In the genomic region with DNA sequence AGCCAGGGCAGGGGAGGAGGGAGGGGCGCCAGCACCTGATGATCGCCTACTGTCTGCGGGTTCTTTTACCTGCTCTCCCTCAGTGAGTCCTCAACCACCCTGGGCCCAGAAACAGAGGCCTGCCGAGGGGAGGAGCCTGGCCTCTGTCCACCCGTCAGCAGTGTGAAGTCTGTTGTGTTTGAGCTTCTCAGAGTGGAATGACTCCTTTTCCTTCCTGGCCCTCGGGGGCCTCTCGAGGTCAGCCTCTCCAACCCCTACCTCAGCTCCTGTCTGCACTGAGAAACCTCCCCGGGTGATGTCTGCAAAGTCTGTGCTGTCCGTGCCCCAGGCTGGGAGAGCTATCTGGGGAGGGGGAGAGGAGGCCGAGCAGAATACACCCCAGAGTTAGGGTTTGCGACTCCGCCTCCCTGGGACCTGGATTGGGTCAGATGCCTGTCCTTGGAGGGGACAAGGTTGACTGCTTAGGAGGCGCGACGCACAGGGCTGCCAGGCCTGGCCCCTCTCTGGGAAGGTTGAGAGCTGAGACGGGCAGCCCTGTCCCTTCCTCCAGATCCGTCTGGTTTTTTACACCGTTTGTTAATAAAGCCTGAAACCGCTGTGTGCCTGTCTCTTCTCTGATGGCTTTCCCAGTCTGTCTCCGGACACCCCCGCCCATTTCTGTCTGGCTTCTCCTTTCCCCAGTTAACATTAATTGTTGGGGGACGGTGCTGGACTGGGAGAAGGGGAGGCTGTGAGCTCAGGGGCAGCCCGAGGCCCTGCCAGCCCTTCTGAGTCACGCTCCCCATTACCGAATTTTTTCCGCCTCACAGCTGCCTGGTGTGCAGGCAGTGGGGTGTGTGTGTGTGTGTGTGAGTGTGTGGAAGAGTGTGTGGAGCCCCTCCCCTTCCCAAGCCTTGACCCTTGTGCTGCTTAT, we compare ENCODE assay signal across 9 cellular contexts. TPM values are rescaled to one million over a fixed set of nuclear protein-coding genes. Genes with fewer than 3 reads are reported as not detected.
DNase-seq lines count a peak whose midpoint lies in the region; ATAC-seq, FAIRE-seq and TF ChIP-seq lines count a peak whose summit lies in the region.
"Had no signal": no experiment of that assay in that cellular context is flagged by ENCODE, and none has a peak within 500 bp of the region (broad histone marks: within the 10 kb centered on the region; RNA-seq: fewer than 3 reads in every experiment).

No MANE protein-coding gene starts in this region.

- H3K79me2 ChIP-seq in endothelial cell of umbilical vein (ENCODE audit: control insufficient read depth, insufficient read depth, low read length) = peaks cover 2% of the 10 kb centered on the region

- POLR2A ChIA-PET in endothelial cell of umbilical vein (lab: Charles Lee) = interaction anchor here (0.5 to 2.2 kb wide), 4 partner anchors 11 to 112 kb away, joined by 3 to 13 read pairs (median 5); a partner anchor contains a TSS
- POLR2A ChIA-PET in naive thymus-derived CD4-positive, alpha-beta T cell (lab: Charles Lee) = interaction anchor here (1.0 kb wide), 1 partner anchor 10 kb away, joined by 3 read pairs; no protein-coding TSS in a partner anchor

- H3K36me3 ChIP-seq in endothelial cell of umbilical vein (ENCODE audit: control insufficient read depth in 2 of 2, extremely low read depth in 1 of 2, insufficient read depth in 2 of 2, low read length in 2 of 2) (peaks cover 0 to 3% of the 10 kb centered on the region in 2 experiments), thoracic aorta (peaks cover 10% of the 10 kb centered on the region)
- H3K36me3 ChIP-seq in naive thymus-derived CD4-positive, alpha-beta T cell (ENCODE audit: control insufficient read depth in 2 of 3, insufficient read depth in 3 of 3, low read length in 3 of 3) = peaks cover 0 to 15% (median 0%) of the 10 kb centered on the region in 3 experiments

- H3K27me3 ChIP-seq in endothelial cell of umbilical vein (ENCODE audit: control insufficient read depth in 2 of 2, insufficient read depth in 2 of 2, low read length in 2 of 2) (no peaks in the 10 kb centered on the region), thoracic aorta (replicated peaks; ENCODE audit: insufficient read depth) (no peaks in the 10 kb centered on the region)
- no peaks in the 10 kb centered on the region for H3K27me3 ChIP-seq in naive thymus-derived CD4-positive, alpha-beta T cell (ENCODE audit: control insufficient read depth in 2 of 2, insufficient read depth in 2 of 2, low read length in 2 of 2)

- TF ChIP-seq CTCF in endothelial cell of umbilical vein (IDR thresholded peaks at IDR 0.05; ENCODE audit: extremely low read depth in 1 of 2, insufficient read depth in 1 of 2, low read depth in 1 of 2, low read length in 2 of 2) (no peak), thoracic aorta (IDR thresholded peaks at IDR 0.05) (no peak)

- peaks cover 0 to 1% (median 0%) of the 10 kb centered on the region in 5 donors for H3K36me3 Mint-ChIP-seq in naive thymus-derived CD4-positive, alpha-beta T cell

- intact Hi-C loops in Right ventricle myocardium inferior (cut with DNase I) (no loop called here), cardiac septum (cut with DNase I) (no loop called here), endothelial cell of umbilical vein (cut with micrococcal nuclease) (loop anchor here (1.0 to 2.0 kb wide), 3 partner anchors 11 to 20 kb away; a partner anchor contains a TSS)
- intact Hi-C loops in naive thymus-derived CD4-positive, alpha-beta T cell (cut with micrococcal nuclease) = no loop called here

- FAIRE-seq in endothelial cell of umbilical vein (lab: Jason Lieb, UNC) = peak; percentile 95
- FAIRE-seq: colon had no signal

- peak overlapping the region in 3 of 10 donors; percentile 29 to 51 (median 29) for H3K4me3 Mint-ChIP-seq in naive thymus-derived CD4-positive, alpha-beta T cell

- peak overlapping the region in 6 of 9 donors; percentile 18 to 83 (median 64) for H3K27ac Mint-ChIP-seq in naive thymus-derived CD4-positive, alpha-beta T cell

- H3K4me1 ChIP-seq in endothelial cell of umbilical vein (ENCODE audit: control insufficient read depth, extremely low read depth, insufficient read depth, low read length) (peaks cover 34% of the 10 kb centered on the region), thoracic aorta (ENCODE audit: control insufficient read depth in 1 of 2, low read depth in 2 of 2) (peaks cover 31 to 42% of the 10 kb centered on the region in 2 donors)
- H3K4me1 ChIP-seq in naive thymus-derived CD4-positive, alpha-beta T cell (ENCODE audit: control insufficient read depth in 2 of 2, insufficient read depth in 2 of 2, low read length in 2 of 2) = peaks cover 12 to 13% of the 10 kb centered on the region in 2 donors

- H3K27ac ChIP-seq in endothelial cell of umbilical vein (ENCODE audit: insufficient read depth, low read depth, low read length) (peak overlapping the region; percentile 92), thoracic aorta (peak overlapping the region; percentile 24 to 90)
- H3K27ac ChIP-seq in naive thymus-derived CD4-positive, alpha-beta T cell (ENCODE audit: low read depth, low read length) = no peak overlapping the region

- H3K9me3 ChIP-seq in endothelial cell of umbilical vein (replicated peaks; ENCODE audit: control insufficient read depth, insufficient read depth, low read length) (no peaks in the 10 kb centered on the region), thoracic aorta (no peaks in the 10 kb centered on the region)
- H3K9me3 ChIP-seq in naive thymus-derived CD4-positive, alpha-beta T cell (ENCODE audit: control insufficient read depth in 2 of 3, low read length in 3 of 3) = no peaks in the 10 kb centered on the region

- ATAC-seq in Right ventricle myocardium inferior = peak; percentile 51
- peak; percentile 25 for ATAC-seq in naive thymus-derived CD4-positive, alpha-beta T cell
- ATAC-seq in thoracic aorta (ENCODE audit: insufficient number of reproducible peaks, low FRiP score, low read depth) = peak; percentile 83
- no peak for ATAC-seq in GM18907 (IDR thresholded peaks at IDR 0.05; ENCODE audit: unreplicated experiment)

- peak; percentile 18 for TF ChIP-seq POLR2A in endothelial cell of umbilical vein (IDR thresholded peaks at IDR 0.05; ENCODE audit: low read depth, low read length)

- no peak overlapping the region for H2AFZ ChIP-seq in endothelial cell of umbilical vein (ENCODE audit: low read depth, low read length)

- dilution Hi-C loops in endothelial cell of umbilical vein (cut with MboI; ENCODE audit: extremely low pct_ligation_motif_present, low sequenced_read_pairs) = no loop called here

- peak overlapping the region; percentile 55 for H3K4me2 ChIP-seq in endothelial cell of umbilical vein (ENCODE audit: insufficient read depth, low read length)

- no peaks in the 10 kb centered on the region for H3K9me3 Mint-ChIP-seq in naive thymus-derived CD4-positive, alpha-beta T cell

- peaks cover 0 to 2% (median 0%) of the 10 kb centered on the region in 5 donors for H3K27me3 Mint-ChIP-seq in naive thymus-derived CD4-positive, alpha-beta T cell

- CTCF ChIA-PET in endothelial cell of umbilical vein (lab: Charles Lee) = interaction anchor here (0.7 to 6.1 kb wide), 15 partner anchors 10 to 346 kb away, joined by 3 to 91 read pairs (median 4); a partner anchor contains a TSS
- CTCF ChIA-PET in naive thymus-derived CD4-positive, alpha-beta T cell (lab: Charles Lee) = interaction anchor here (1.4 kb wide), 1 partner anchor 17 kb away, joined by 3 read pairs; no protein-coding TSS in a partner anchor

- H3K4me1 Mint-ChIP-seq in naive thymus-derived CD4-positive, alpha-beta T cell = peaks cover 5 to 16% (median 9%) of the 10 kb centered on the region in 7 donors

- peak overlapping the region; percentile 76 for H3K9ac ChIP-seq in endothelial cell of umbilical vein (replicated peaks; ENCODE audit: extremely low read depth, insufficient read depth, low read length)

- peak overlapping the region in 2 of 3 experiments; percentile 7 to 20 for H3K4me3 ChIP-seq in endothelial cell of umbilical vein (replicated peaks in 1 of 3; ENCODE audit: insufficient read depth in 1 of 3, low read depth in 1 of 3, low read length in 3 of 3)
- no peak overlapping the region for H3K4me3 ChIP-seq in naive thymus-derived CD4-positive, alpha-beta T cell (ENCODE audit: low read length)
- peak overlapping the region; percentile 42 for H3K4me3 ChIP-seq in thoracic aorta

- no peaks in the 10 kb centered on the region for H4K20me1 ChIP-seq in endothelial cell of umbilical vein (replicated peaks; ENCODE audit: control insufficient read depth, extremely low read depth, insufficient read depth, low read length)

- TSS peak; percentile 25 for BruUV-seq in endothelial cell of umbilical vein (replicated peaks; lab: Mats Ljungman, UMichigan)

- peak; percentile 81 for DNase-seq in Right ventricle myocardium inferior (ENCODE audit: missing footprints)
- no peak for DNase-seq in cardiac septum (ENCODE audit: low spot score)
- DNase-seq in activated CD4-positive, alpha-beta T cell treated with anti-CD3 and anti-CD28 coated beads, Interleukin-2, amount 50 U/mL, for 4 hours = peak; percentile 53 to 61
- peak; percentile 83 for DNase-seq in endothelial cell of umbilical vein (ENCODE audit: low read depth, low spot score)
- DNase-seq in naive thymus-derived CD4-positive, alpha-beta T cell = peak in 1 of 9 donors; percentile 41
- no peak for DNase-seq in thoracic aorta (ENCODE audit: low spot score)
- no peak for DNase-seq in SKM-1 treated with dmso at 0.1 percent for 144 hours (lab: John Stamatoyannopoulos, UW; ENCODE audit: unreplicated experiment)

- no peaks in the 10 kb centered on the region for H3K9me1 ChIP-seq in endothelial cell of umbilical vein (replicated peaks; ENCODE audit: control insufficient read depth, extremely low read depth, insufficient read depth, low read length)

RNA-seq across cellular contexts. Expression of a gene that starts 1.0 kb away (rescaled TPM):
- total RNA-seq in Right ventricle myocardium inferior (3.4 TPM), cardiac septum (7.7 TPM), endothelial cell of umbilical vein (1.0 and 1.3 TPM in 2 replicates), thoracic aorta (10 to 100 TPM in 1 of 2 donors, 1 to 10 TPM in 1; 4.3 to 58.3 TPM)
- 0.47 and 0.49 TPM in 2 replicates for polyA plus RNA-seq in endothelial cell of umbilical vein
- 0.17 and 0.28 TPM in 2 replicates for polyA plus RNA-seq in endothelial cell of umbilical vein (2011; cell fraction: cytosol; rRNA removed)
- 1.6 and 1.9 TPM in 2 replicates for polyA plus RNA-seq in endothelial cell of umbilical vein (2011; cell fraction: nucleus; rRNA removed)
- polyA plus RNA-seq in endothelial cell of umbilical vein (2012) = 1.7 and 2.4 TPM in 2 replicates
- polyA minus RNA-seq in endothelial cell of umbilical vein = 0.19 and 0.53 TPM in 2 replicates
- not detected for polyA minus RNA-seq in endothelial cell of umbilical vein (2011; cell fraction: cytosol; rRNA and poly(A)+ RNA removed)
- polyA minus RNA-seq in endothelial cell of umbilical vein (2011; cell fraction: nucleus; rRNA and poly(A)+ RNA removed) = 1.2 and 1.5 TPM in 2 replicates
- total RNA-seq in naive thymus-derived CD4-positive, alpha-beta T cell = under 1 TPM; 0.21 to 0.48 (median 0.35) TPM
- polyA plus RNA-seq in naive thymus-derived CD4-positive, alpha-beta T cell = not detected

RNA-seq across cellular contexts. Expression of a gene that starts 2.2 kb away (rescaled TPM):
- 5.6 TPM for total RNA-seq in Right ventricle myocardium inferior
- 6.0 TPM for total RNA-seq in cardiac septum
- total RNA-seq in endothelial cell of umbilical vein = 34.4 and 44.7 TPM in 2 replicates
- polyA plus RNA-seq in endothelial cell of umbilical vein = 39.1 and 42.6 TPM in 2 replicates
- 33.9 and 35.8 TPM in 2 replicates for polyA plus RNA-seq in endothelial cell of umbilical vein (2011; cell fraction: cytosol; rRNA removed)
- polyA plus RNA-seq in endothelial cell of umbilical vein (2011; cell fraction: nucleus; rRNA removed) = 32.4 and 39.3 TPM in 2 replicates
- 32.3 and 39.6 TPM in 2 replicates for polyA plus RNA-seq in endothelial cell of umbilical vein (2012)
- polyA minus RNA-seq in endothelial cell of umbilical vein = 7.4 and 7.9 TPM in 2 replicates
- polyA minus RNA-seq in endothelial cell of umbilical vein (2011; cell fraction: cytosol; rRNA and poly(A)+ RNA removed) = 3.8 TPM
- polyA minus RNA-seq in endothelial cell of umbilical vein (2011; cell fraction: nucleus; rRNA and poly(A)+ RNA removed) = 4.7 and 5.8 TPM in 2 replicates
- 10 to 100 TPM in 1 of 5 experiments, 1 to 10 TPM in 4; 2.7 to 12.8 (median 7.5) TPM for total RNA-seq in naive thymus-derived CD4-positive, alpha-beta T cell
- polyA plus RNA-seq in naive thymus-derived CD4-positive, alpha-beta T cell = 1 to 10 TPM; 1.7 to 3.3 TPM
- total RNA-seq in thoracic aorta = 1 to 10 TPM; 3.4 to 3.8 TPM

RNA-seq across cellular contexts. Expression of a gene that starts 10.8 kb away (rescaled TPM):
- 5.7 TPM for total RNA-seq in Right ventricle myocardium inferior
- 3.4 TPM for total RNA-seq in cardiac septum
- 9.0 and 10.4 TPM in 2 replicates for total RNA-seq in endothelial cell of umbilical vein
- 2.0 and 2.5 TPM in 2 replicates for polyA plus RNA-seq in endothelial cell of umbilical vein
- 1.3 and 2.1 TPM in 2 replicates for polyA plus RNA-seq in endothelial cell of umbilical vein (2011; cell fraction: cytosol; rRNA removed)
- 1.9 and 2.0 TPM in 2 replicates for polyA plus RNA-seq in endothelial cell of umbilical vein (2011; cell fraction: nucleus; rRNA removed)
- 2.6 and 5.6 TPM in 2 replicates for polyA plus RNA-seq in endothelial cell of umbilical vein (2012)
- polyA minus RNA-seq in endothelial cell of umbilical vein = 0.76 and 1.2 TPM in 2 replicates
- polyA minus RNA-seq in endothelial cell of umbilical vein (2011; cell fraction: cytosol; rRNA and poly(A)+ RNA removed) = 6.6 TPM
- 1.5 and 4.2 TPM in 2 replicates for polyA minus RNA-seq in endothelial cell of umbilical vein (2011; cell fraction: nucleus; rRNA and poly(A)+ RNA removed)
- total RNA-seq in naive thymus-derived CD4-positive, alpha-beta T cell = 10 to 100 TPM in 2 of 5 experiments, 1 to 10 TPM in 3; 6.6 to 27.2 (median 9.0) TPM
- polyA plus RNA-seq in naive thymus-derived CD4-positive, alpha-beta T cell = 1 to 10 TPM in 1 of 2 donors, under 1 TPM in 1; 0.07 to 1.6 TPM
- 1 to 10 TPM; 3.5 to 7.2 TPM for total RNA-seq in thoracic aorta

RNA-seq across cellular contexts. Expression of a gene that starts 22.7 kb away (rescaled TPM):
- total RNA-seq in Right ventricle myocardium inferior = not detected
- not detected for total RNA-seq in cardiac septum
- total RNA-seq in endothelial cell of umbilical vein = not detected in 2 replicates
- not detected in 2 replicates for polyA plus RNA-seq in endothelial cell of umbilical vein
- not detected in 2 replicates for polyA plus RNA-seq in endothelial cell of umbilical vein (2011; cell fraction: cytosol; rRNA removed)
- polyA plus RNA-seq in endothelial cell of umbilical vein (2011; cell fraction: nucleus; rRNA removed) = not detected in 2 replicates
- not detected in 2 replicates for polyA plus RNA-seq in endothelial cell of umbilical vein (2012)
- polyA minus RNA-seq in endothelial cell of umbilical vein = not detected in 2 replicates
- not detected for polyA minus RNA-seq in endothelial cell of umbilical vein (2011; cell fraction: cytosol; rRNA and poly(A)+ RNA removed)
- polyA minus RNA-seq in endothelial cell of umbilical vein (2011; cell fraction: nucleus; rRNA and poly(A)+ RNA removed) = not detected in 2 replicates
- not detected for total RNA-seq in naive thymus-derived CD4-positive, alpha-beta T cell
- not detected for polyA plus RNA-seq in naive thymus-derived CD4-positive, alpha-beta T cell
- total RNA-seq in thoracic aorta = not detected

RNA-seq across cellular contexts. Expression of a gene that starts 25.8 kb away (rescaled TPM):
- total RNA-seq in Right ventricle myocardium inferior (55.2 TPM), cardiac septum (50.8 TPM), endothelial cell of umbilical vein (43.6 and 49.3 TPM in 2 replicates), thoracic aorta (10 to 100 TPM; 18.8 to 27.4 TPM)
- 68.7 and 96.5 TPM in 2 replicates for polyA plus RNA-seq in endothelial cell of umbilical vein
- 43.0 and 66.5 TPM in 2 replicates for polyA plus RNA-seq in endothelial cell of umbilical vein (2011; cell fraction: cytosol; rRNA removed)
- polyA plus RNA-seq in endothelial cell of umbilical vein (2011; cell fraction: nucleus; rRNA removed) = 23.3 and 27.6 TPM in 2 replicates
- 40.5 and 54.2 TPM in 2 replicates for polyA plus RNA-seq in endothelial cell of umbilical vein (2012)
- 17.6 and 18.8 TPM in 2 replicates for polyA minus RNA-seq in endothelial cell of umbilical vein
- 30.3 TPM for polyA minus RNA-seq in endothelial cell of umbilical vein (2011; cell fraction: cytosol; rRNA and poly(A)+ RNA removed)
- 11.2 and 16.2 TPM in 2 replicates for polyA minus RNA-seq in endothelial cell of umbilical vein (2011; cell fraction: nucleus; rRNA and poly(A)+ RNA removed)
- total RNA-seq in naive thymus-derived CD4-positive, alpha-beta T cell = 10 to 100 TPM in 3 of 5 experiments, 1 to 10 TPM in 2; 5.1 to 20.1 (median 11.3) TPM
- 10 to 100 TPM; 25.9 to 31.2 TPM for polyA plus RNA-seq in naive thymus-derived CD4-positive, alpha-beta T cell

Comparison
In these comparisons a context has a peak if more than half of its experiments do, and no peak if none do; other contexts are left out.
1. DNase-seq: peak in Right ventricle myocardium inferior (single experiment), activated CD4-positive, alpha-beta T cell treated with anti-CD3 and anti-CD28 coated beads, Interleukin-2, amount 50 U/mL, for 4 hours (2 of 2) and endothelial cell of umbilical vein (single experiment); none in cardiac septum (single experiment), thoracic aorta (single experiment) and SKM-1 treated with dmso at 0.1 percent for 144 hours (single experiment).